ENCODE assay signal across 8 cellular contexts in the genomic region with DNA sequence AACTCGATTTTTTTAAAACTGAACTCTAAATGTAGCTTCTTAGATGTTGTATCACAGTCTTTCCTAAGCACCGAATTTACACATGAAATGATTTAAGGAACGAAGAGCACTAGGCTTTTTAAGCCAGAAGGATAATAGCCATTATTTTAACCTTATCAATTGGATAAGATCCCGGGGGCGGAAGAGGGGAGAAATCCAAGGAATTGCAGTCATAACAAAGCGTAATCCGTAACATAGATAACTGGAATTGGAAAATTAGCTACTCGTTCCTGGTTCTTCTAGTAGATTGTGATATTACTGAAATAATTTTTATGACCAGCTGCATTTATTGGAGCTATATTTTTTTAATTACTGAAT. TPM values are rescaled to one million over a fixed set of nuclear protein-coding genes. Genes with fewer than 3 reads are reported as not detected.
DNase-seq lines count a peak whose midpoint lies in the region; ATAC-seq and TF ChIP-seq lines count a peak whose summit lies in the region.

No MANE protein-coding gene starts in this region.

- intact Hi-C loops in gastrocnemius medialis (cut with DNase I; ENCODE audit: low total_unique reads) = loop anchor here (5.0 kb wide), 1 partner anchor 140 kb away; no protein-coding TSS in a partner anchor

- ATAC-seq in gastrocnemius medialis (no peak), HG03196 (IDR thresholded peaks at IDR 0.05; ENCODE audit: unreplicated experiment) (no peak)

- H3K4me1 ChIP-seq in Peyer's patch (peaks cover 0 to 20% (median 0%) of the 10 kb centered on the region in 4 donors), gastrocnemius medialis (peaks cover 29 to 32% of the 10 kb centered on the region in 2 donors)

- H3K27me3 ChIP-seq in GM06990 (replicated peaks; ENCODE audit: control insufficient read depth, insufficient read depth, low read length) (no peaks in the 10 kb centered on the region), Peyer's patch (no peaks in the 10 kb centered on the region), gastrocnemius medialis (no peaks in the 10 kb centered on the region)

- H3K27ac ChIP-seq in Peyer's patch (peak overlapping the region; percentile 97 to 100 (median 98)), gastrocnemius medialis (peak overlapping the region; percentile 92 to 100 (median 96))

- DNase-seq in GM06990 (ENCODE audit: extremely low read depth, insufficient read length) = no peak
- DNase-seq in Peyer's patch = no peak
- no peak for DNase-seq in fibroblast of mammary gland (ENCODE audit: low read depth)
- no peak for DNase-seq in gastrocnemius medialis
- DNase-seq in NCI-H2029 treated with DMSO at 0.1 percent for 48 hours (lab: John Stamatoyannopoulos, UW) = no peak
- DNase-seq in activated effector memory CD4-positive, alpha-beta T cell treated with Interleukin-2 at 50 U/mL for 16 hours = no peak
- no peak for DNase-seq in ureter (ENCODE audit: low spot score)

- no peak for TF ChIP-seq CTCF in GM06990 (IDR thresholded peaks at IDR 0.05; ENCODE audit: insufficient read depth, low read length, poor library complexity, severe bottlenecking)
- TF ChIP-seq CTCF in Peyer's patch (IDR thresholded peaks at IDR 0.05) = no peak
- TF ChIP-seq CTCF in fibroblast of mammary gland (conservative IDR thresholded peaks at IDR 0.05; ENCODE audit: control insufficient read depth, insufficient read depth, low read depth, low read length) = no peak
- no peak for TF ChIP-seq CTCF in gastrocnemius medialis (IDR thresholded peaks at IDR 0.05 in 4 of 5, conservative IDR thresholded peaks at IDR 0.05 in 1 of 5)

- in situ Hi-C loops in gastrocnemius medialis (cut with MboI; ENCODE audit: low sequenced_read_pairs in 4 of 4) = no loop called here

- TF ChIP-seq POLR2A in Peyer's patch (IDR thresholded peaks at IDR 0.05) (no peak), gastrocnemius medialis (IDR thresholded peaks at IDR 0.05) (no peak)

- H3K36me3 ChIP-seq in GM06990 (ENCODE audit: control insufficient read depth, insufficient read depth, low read length) (no peaks in the 10 kb centered on the region), Peyer's patch (no peaks in the 10 kb centered on the region), gastrocnemius medialis (no peaks in the 10 kb centered on the region)

- peak overlapping the region; percentile 73 for H3K4me3 ChIP-seq in GM06990 (replicated peaks; ENCODE audit: low read depth, low read length)
- peak overlapping the region; percentile 77 to 89 (median 85) for H3K4me3 ChIP-seq in Peyer's patch
- H3K4me3 ChIP-seq in fibroblast of mammary gland (ENCODE audit: control insufficient read depth, low read depth, low read length) = peak overlapping the region; percentile 68
- peak overlapping the region; percentile 66 to 96 (median 76) for H3K4me3 ChIP-seq in gastrocnemius medialis

- H3K9me3 ChIP-seq in Peyer's patch (no peaks in the 10 kb centered on the region), gastrocnemius medialis (no peaks in the 10 kb centered on the region)

RNA-seq across cellular contexts. Expression of a gene that starts 1.0 kb away (rescaled TPM):
- total RNA-seq in Peyer's patch = 10 to 100 TPM; 16.6 to 83.3 (median 25.6) TPM
- 10 to 100 TPM; 19.4 to 21.9 (median 20.4) TPM for total RNA-seq in gastrocnemius medialis
- 44.1 TPM for total RNA-seq in ureter

RNA-seq across cellular contexts. Expression of a gene that starts 53.0 kb away (rescaled TPM):
- total RNA-seq in Peyer's patch (1 to 10 TPM in 1 of 4 donors, under 1 TPM in 1, not detected in 2; 0.54 to 2.5 TPM), gastrocnemius medialis (1 to 10 TPM; 1.6 to 8.2 (median 5.3) TPM), ureter (9.0 TPM)
